ENCODE assay signal across 1 cellular context in the genomic region with DNA sequence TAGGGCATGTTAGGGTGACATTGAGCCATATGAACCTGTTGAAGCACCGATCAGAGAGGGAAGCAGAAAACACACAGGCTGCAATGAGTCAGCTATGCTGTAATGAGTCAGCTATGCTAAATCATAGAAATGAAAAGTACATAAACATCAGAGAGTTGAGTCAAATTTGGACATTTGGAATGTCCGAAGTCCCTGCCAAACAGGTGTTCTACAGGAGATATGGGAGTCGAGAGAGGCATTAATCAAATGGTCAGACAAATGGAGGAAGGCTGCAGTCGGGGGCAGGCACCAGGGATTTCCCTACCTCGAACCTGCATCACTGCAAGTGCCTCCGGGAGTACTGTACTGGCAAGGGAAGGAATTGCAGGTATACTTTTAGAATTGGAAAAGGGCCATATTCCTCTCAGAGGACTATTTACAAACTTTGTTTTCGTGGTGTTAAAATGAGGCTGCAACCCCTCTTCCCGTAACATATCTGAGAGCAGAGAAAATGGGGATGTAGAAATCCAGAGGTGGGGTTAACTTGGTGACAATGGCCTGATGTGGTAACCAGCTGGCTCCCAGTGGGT.
TF ChIP-seq lines count a peak whose summit lies in the region.

No MANE protein-coding gene starts in this region.

TF ChIP-seq in GM23338, 12 proteins besides CTCF, POLR2A, EP300 and RAD21 (continued from another document):
- TF ChIP-seq, protein P1, sequence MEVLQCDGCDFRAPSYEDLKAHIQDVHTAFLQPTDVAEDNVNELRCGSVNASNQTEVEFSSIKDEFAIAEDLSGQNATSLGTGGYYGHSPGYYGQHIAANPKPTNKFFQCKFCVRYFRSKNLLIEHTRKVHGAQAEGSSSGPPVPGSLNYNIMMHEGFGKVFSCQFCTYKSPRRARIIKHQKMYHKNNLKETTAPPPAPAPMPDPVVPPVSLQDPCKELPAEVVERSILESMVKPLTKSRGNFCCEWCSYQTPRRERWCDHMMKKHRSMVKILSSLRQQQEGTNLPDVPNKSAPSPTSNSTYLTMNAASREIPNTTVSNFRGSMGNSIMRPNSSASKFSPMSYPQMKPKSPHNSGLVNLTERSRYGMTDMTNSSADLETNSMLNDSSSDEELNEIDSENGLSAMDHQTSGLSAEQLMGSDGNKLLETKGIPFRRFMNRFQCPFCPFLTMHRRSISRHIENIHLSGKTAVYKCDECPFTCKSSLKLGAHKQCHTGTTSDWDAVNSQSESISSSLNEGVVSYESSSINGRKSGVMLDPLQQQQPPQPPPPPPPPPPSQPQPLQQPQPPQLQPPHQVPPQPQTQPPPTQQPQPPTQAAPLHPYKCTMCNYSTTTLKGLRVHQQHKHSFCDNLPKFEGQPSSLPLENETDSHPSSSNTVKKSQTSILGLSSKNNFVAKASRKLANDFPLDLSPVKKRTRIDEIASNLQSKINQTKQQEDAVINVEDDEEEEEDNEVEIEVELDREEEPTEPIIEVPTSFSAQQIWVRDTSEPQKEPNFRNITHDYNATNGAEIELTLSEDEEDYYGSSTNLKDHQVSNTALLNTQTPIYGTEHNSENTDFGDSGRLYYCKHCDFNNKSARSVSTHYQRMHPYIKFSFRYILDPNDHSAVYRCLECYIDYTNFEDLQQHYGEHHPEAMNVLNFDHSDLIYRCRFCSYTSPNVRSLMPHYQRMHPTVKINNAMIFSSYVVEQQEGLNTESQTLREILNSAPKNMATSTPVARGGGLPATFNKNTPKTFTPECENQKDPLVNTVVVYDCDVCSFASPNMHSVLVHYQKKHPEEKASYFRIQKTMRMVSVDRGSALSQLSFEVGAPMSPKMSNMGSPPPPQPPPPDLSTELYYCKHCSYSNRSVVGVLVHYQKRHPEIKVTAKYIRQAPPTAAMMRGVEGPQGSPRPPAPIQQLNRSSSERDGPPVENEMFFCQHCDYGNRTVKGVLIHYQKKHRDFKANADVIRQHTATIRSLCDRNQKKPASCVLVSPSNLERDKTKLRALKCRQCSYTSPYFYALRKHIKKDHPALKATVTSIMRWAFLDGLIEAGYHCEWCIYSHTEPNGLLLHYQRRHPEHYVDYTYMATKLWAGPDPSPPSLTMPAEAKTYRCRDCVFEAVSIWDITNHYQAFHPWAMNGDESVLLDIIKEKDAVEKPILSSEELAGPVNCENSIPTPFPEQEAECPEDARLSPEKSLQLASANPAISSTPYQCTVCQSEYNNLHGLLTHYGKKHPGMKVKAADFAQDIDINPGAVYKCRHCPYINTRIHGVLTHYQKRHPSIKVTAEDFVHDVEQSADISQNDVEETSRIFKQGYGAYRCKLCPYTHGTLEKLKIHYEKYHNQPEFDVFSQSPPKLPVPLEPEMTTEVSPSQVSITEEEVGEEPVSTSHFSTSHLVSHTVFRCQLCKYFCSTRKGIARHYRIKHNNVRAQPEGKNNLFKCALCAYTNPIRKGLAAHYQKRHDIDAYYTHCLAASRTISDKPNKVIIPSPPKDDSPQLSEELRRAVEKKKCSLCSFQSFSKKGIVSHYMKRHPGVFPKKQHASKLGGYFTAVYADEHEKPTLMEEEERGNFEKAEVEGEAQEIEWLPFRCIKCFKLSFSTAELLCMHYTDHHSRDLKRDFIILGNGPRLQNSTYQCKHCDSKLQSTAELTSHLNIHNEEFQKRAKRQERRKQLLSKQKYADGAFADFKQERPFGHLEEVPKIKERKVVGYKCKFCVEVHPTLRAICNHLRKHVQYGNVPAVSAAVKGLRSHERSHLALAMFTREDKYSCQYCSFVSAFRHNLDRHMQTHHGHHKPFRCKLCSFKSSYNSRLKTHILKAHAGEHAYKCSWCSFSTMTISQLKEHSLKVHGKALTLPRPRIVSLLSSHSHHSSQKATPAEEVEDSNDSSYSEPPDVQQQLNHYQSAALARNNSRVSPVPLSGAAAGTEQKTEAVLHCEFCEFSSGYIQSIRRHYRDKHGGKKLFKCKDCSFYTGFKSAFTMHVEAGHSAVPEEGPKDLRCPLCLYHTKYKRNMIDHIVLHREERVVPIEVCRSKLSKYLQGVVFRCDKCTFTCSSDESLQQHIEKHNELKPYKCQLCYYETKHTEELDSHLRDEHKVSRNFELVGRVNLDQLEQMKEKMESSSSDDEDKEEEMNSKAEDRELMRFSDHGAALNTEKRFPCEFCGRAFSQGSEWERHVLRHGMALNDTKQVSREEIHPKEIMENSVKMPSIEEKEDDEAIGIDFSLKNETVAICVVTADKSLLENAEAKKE (CRISPR knock-in tag; IDR thresholded peaks at IDR 0.05) = no peak
- TF ChIP-seq EZH2phosphoT487 (IDR thresholded peaks at IDR 0.05; ENCODE audit: unreplicated experiment) = no peak
- no peak for TF ChIP-seq JUNB (IDR thresholded peaks at IDR 0.05; ENCODE audit: unreplicated experiment)
- TF ChIP-seq ZNF114 (CRISPR knock-in tag; IDR thresholded peaks at IDR 0.05) = no peak
- TF ChIP-seq ETS1 (IDR thresholded peaks at IDR 0.05) = no peak
